In genomic region chr17:76383645-76384221, GRCh38 we compare ENCODE assay signal across 8 cellular contexts. TPM values are rescaled to one million over a fixed set of nuclear protein-coding genes. Genes with fewer than 3 reads are reported as not detected.
DNase-seq lines count a peak whose midpoint lies in the region; ATAC-seq, FAIRE-seq and TF ChIP-seq lines count a peak whose summit lies in the region.

No MANE protein-coding gene starts in this region.

- H3K4me3 ChIP-seq in breast epithelium: peak overlapping the region; percentile 51 to 66 (median 62)
- H3K4me3 ChIP-seq in kidney (ENCODE audit: low read length in 2 of 2): peak overlapping the region; percentile 60 to 63

- intact Hi-C loops in breast epithelium (cut with DNase I; ENCODE audit: low total_unique reads) (loop anchor here (5.0 kb wide), 1 partner anchor 789 kb away; no protein-coding TSS in a partner anchor), kidney (cut with DNase I) (no loop called here)

- H3K36me3 ChIP-seq in breast epithelium: no peaks in the 10 kb centered on the region
- H3K36me3 ChIP-seq in kidney (ENCODE audit: control insufficient read depth in 1 of 2, insufficient read depth in 2 of 2, low read length in 2 of 2): no peaks in the 10 kb centered on the region

- FAIRE-seq in kidney (lab: Jason Lieb, UNC): no peak

- DNase-seq in NCI-H2227 (lab: John Stamatoyannopoulos, UW; ENCODE audit: unreplicated experiment) (peak; percentile 31), NCI-H2227 treated with DMSO at 0.1 percent for 48 hours (lab: John Stamatoyannopoulos, UW) (no peak), SW480 (ENCODE audit: low spot score) (peak; percentile 42), breast epithelium (ENCODE audit: low spot score in 2 of 2) (peak in 1 of 2 donors; percentile 50), kidney (peak; percentile 87), SK-N-DZ (ENCODE audit: low spot score) (no peak)
- peak in 2 of 3 experiments; percentile 18 to 44 for DNase-seq in stimulated activated CD4-positive, alpha-beta T cell treated with anti-CD3 and anti-CD28 coated beads, TNF-alpha, amount 100 ng/mL, for 24 hours (ENCODE audit: low read depth in 3 of 3)

- TF ChIP-seq CTCF in breast epithelium (IDR thresholded peaks at IDR 0.05) (peak; percentile 39 to 57 (median 55)), kidney (IDR thresholded peaks at IDR 0.05; ENCODE audit: borderline replicate concordance, extremely low read depth, insufficient read depth) (no peak)

- peaks cover 0 to 20% of the 10 kb centered on the region in 2 donors for H3K4me1 ChIP-seq in breast epithelium
- H3K4me1 ChIP-seq in kidney (ENCODE audit: control insufficient read depth in 1 of 2, insufficient read depth in 1 of 2, low read depth in 1 of 2, low read length in 2 of 2): peaks cover 0 to 25% of the 10 kb centered on the region in 2 donors

- H3K9ac ChIP-seq in kidney (ENCODE audit: low read length in 2 of 2): peak overlapping the region; percentile 49 to 51

- TF ChIP-seq POLR2A in breast epithelium (IDR thresholded peaks at IDR 0.05): no peak

- H3K9me3 ChIP-seq in breast epithelium (no peaks in the 10 kb centered on the region), kidney (ENCODE audit: control insufficient read depth in 1 of 2, low read length in 2 of 2) (no peaks in the 10 kb centered on the region)

- H3K27me3 ChIP-seq in breast epithelium: no peaks in the 10 kb centered on the region

- H3K27ac ChIP-seq in breast epithelium: peak overlapping the region; percentile 88 to 89
- H3K27ac ChIP-seq in kidney (ENCODE audit: low read depth in 2 of 2, low read length in 2 of 2): peak overlapping the region in 1 of 2 donors; percentile 48

- peak; percentile 8 for ATAC-seq in HG03175 (IDR thresholded peaks at IDR 0.05; ENCODE audit: unreplicated experiment)

RNA-seq across cellular contexts. Expression of gene SPHK1, which starts 0.7 kb away (rescaled TPM):
- total RNA-seq in breast epithelium (10 to 100 TPM in 2 of 3 donors, 1 to 10 TPM in 1; 9.6 to 28.5 (median 23.0) TPM), kidney (10.4 TPM)
- 1.5 TPM for polyA plus RNA-seq in kidney (ENCODE audit: insufficient read depth, low read depth, low replicate concordance)
- 3.7 and 6.7 TPM in 2 replicates for polyA plus RNA-seq in SK-N-DZ (2014; cell fraction: cytosol; rRNA removed)
- polyA plus RNA-seq in SK-N-DZ (2014; cell fraction: nucleus; rRNA removed): 7.1 and 8.8 TPM in 2 replicates

RNA-seq across cellular contexts. Expression of gene PRPSAP1, which starts 30.0 kb away (rescaled TPM):
- total RNA-seq in breast epithelium (100 to 1,000 TPM in 1 of 3 donors, 10 to 100 TPM in 2; 71.4 to 110 (median 78.3) TPM), kidney (37.6 TPM)
- polyA plus RNA-seq in kidney (ENCODE audit: insufficient read depth, low read depth, low replicate concordance): 39.9 TPM
- 74.2 and 95.7 TPM in 2 replicates for polyA plus RNA-seq in SK-N-DZ (2014; cell fraction: cytosol; rRNA removed)
- 83.3 and 104 TPM in 2 replicates for polyA plus RNA-seq in SK-N-DZ (2014; cell fraction: nucleus; rRNA removed)

Comparison
In these comparisons a context has a peak if more than half of its experiments do, and no peak if none do; other contexts are left out.
1. DNase-seq: peak in NCI-H2227 (single experiment), SW480 (single experiment), kidney (single experiment) and stimulated activated CD4-positive, alpha-beta T cell treated with anti-CD3 and anti-CD28 coated beads, TNF-alpha, amount 100 ng/mL, for 24 hours (2 of 3); none in NCI-H2227 treated with DMSO at 0.1 percent for 48 hours (single experiment) and SK-N-DZ (single experiment).